ENCODE assay signal across 10 cellular contexts in genomic region chr14:74572829-74573360, GRCh38. TPM values are rescaled to one million over a fixed set of nuclear protein-coding genes. Genes with fewer than 3 reads are reported as not detected.
DNase-seq lines count a peak whose midpoint lies in the region; ATAC-seq, FAIRE-seq and TF ChIP-seq lines count a peak whose summit lies in the region.
"Had no signal": no experiment of that assay in that cellular context is flagged by ENCODE, and none has a peak within 500 bp of the region (broad histone marks: within the 10 kb centered on the region; RNA-seq: fewer than 3 reads in every experiment).

No MANE protein-coding gene starts in this region.

- no peak for TF ChIP-seq CTCF in HEK293 (tag by site-specific recombination; IDR thresholded peaks at IDR 0.05)
- no peak for TF ChIP-seq CTCF in ascending aorta (IDR thresholded peaks at IDR 0.05)
- TF ChIP-seq CTCF in keratinocyte (optimal IDR thresholded peaks at IDR 0.05 in 1 of 3, IDR thresholded peaks at IDR 0.05 in 1 of 3, conservative IDR thresholded peaks at IDR 0.05 in 1 of 3; ENCODE audit: extremely low read depth in 1 of 3, insufficient read depth in 2 of 3, low read length in 3 of 3) = no peak
- no peak for TF ChIP-seq CTCF in smooth muscle cell (IDR thresholded peaks at IDR 0.05; ENCODE audit: borderline replicate concordance, insufficient read depth, poor library complexity, severe bottlenecking)
- TF ChIP-seq CTCF in GM13976 (IDR thresholded peaks at IDR 0.05; ENCODE audit: borderline replicate concordance, control extremely low read depth, extremely low read depth, insufficient read depth, missing control alignments) = no peak

- peaks cover 2% of the 10 kb centered on the region for H3K9me1 ChIP-seq in keratinocyte (ENCODE audit: control insufficient read depth, extremely low read depth, insufficient read depth, low read length)

- intact Hi-C loops in ascending aorta (cut with DNase I) = loop anchor here (2.0 kb wide), 1 partner anchor 18 kb away; no protein-coding TSS in a partner anchor

- H3K27ac ChIP-seq in HEK293 (ENCODE audit: extremely low read depth, low read depth, low read length) = peak overlapping the region; percentile 78
- peak overlapping the region; percentile 91 to 94 for H3K27ac ChIP-seq in ascending aorta
- H3K27ac ChIP-seq in keratinocyte (ENCODE audit: control insufficient read depth, insufficient read depth, low read length) = peak overlapping the region; percentile 99
- peak overlapping the region; percentile 96 for H3K27ac ChIP-seq in smooth muscle cell (ENCODE audit: low read depth)

- DNase-seq in ascending aorta (ENCODE audit: low spot score in 2 of 2) = no peak
- DNase-seq in keratinocyte (ENCODE audit: low read depth, low spot score) = no peak
- no peak for DNase-seq in smooth muscle cell (lab: John Stamatoyannopoulos, UW; ENCODE audit: unreplicated experiment)
- no peak for DNase-seq in GM13976 (ENCODE audit: low spot score)
- DNase-seq in activated naive CD4-positive, alpha-beta T cell treated with Interleukin-2 at 50 U/mL for 16 hours = no peak

- H3K27me3 ChIP-seq in ascending aorta (no peaks in the 10 kb centered on the region), keratinocyte (ENCODE audit: control insufficient read depth, extremely low read depth, insufficient read depth, low read length) (no peaks in the 10 kb centered on the region), smooth muscle cell (ENCODE audit: low read depth) (no peaks in the 10 kb centered on the region)

- H3K79me2 ChIP-seq in keratinocyte (ENCODE audit: control insufficient read depth, insufficient read depth, low read length) (peaks cover 15% of the 10 kb centered on the region), smooth muscle cell (ENCODE audit: low read depth) (peaks cover 7% of the 10 kb centered on the region)

- peak overlapping the region; percentile 91 for H3K4me2 ChIP-seq in keratinocyte (ENCODE audit: control insufficient read depth, extremely low read depth, insufficient read depth, low read depth, low read length)
- H3K4me2 ChIP-seq in smooth muscle cell = peak overlapping the region; percentile 73

- whole genome bisulfite sequencing in smooth muscle cell (ENCODE audit: low lambda C conversion rate) = 43% methylated on average over 10 of the region's 10 CpGs

- H3K4me1 ChIP-seq in HEK293 (ENCODE audit: control insufficient read depth, insufficient read depth, low read length) = peaks cover 16% of the 10 kb centered on the region
- peaks cover 43 to 94% of the 10 kb centered on the region in 2 donors for H3K4me1 ChIP-seq in ascending aorta
- peaks cover 71% of the 10 kb centered on the region for H3K4me1 ChIP-seq in keratinocyte (ENCODE audit: control insufficient read depth, extremely low read depth, insufficient read depth, low read length)
- H3K4me1 ChIP-seq in smooth muscle cell (ENCODE audit: low read depth) = peaks cover 46% of the 10 kb centered on the region

- no peaks in the 10 kb centered on the region for H3K9me3 ChIP-seq in HEK293 (ENCODE audit: control insufficient read depth, insufficient read depth, low read depth, low read length)
- no peaks in the 10 kb centered on the region for H3K9me3 ChIP-seq in ascending aorta
- no peaks in the 10 kb centered on the region for H3K9me3 ChIP-seq in keratinocyte (ENCODE audit: control insufficient read depth, low read depth, low read length)
- no peaks in the 10 kb centered on the region for H3K9me3 ChIP-seq in smooth muscle cell (replicated peaks; ENCODE audit: low read depth)

- peaks cover 27% of the 10 kb centered on the region for H3F3A ChIP-seq in smooth muscle cell (ENCODE audit: low read depth)

- peak; percentile 92 for FAIRE-seq in keratinocyte (lab: Jason Lieb, UNC)
- FAIRE-seq: GM12878, K562 had no signal

- in situ Hi-C loops in GM13976 (cut with MboI; ENCODE audit: low sequenced_read_pairs, unreplicated experiment) = no loop called here

- no peak for ATAC-seq in HG03280 (IDR thresholded peaks at IDR 0.05; ENCODE audit: unreplicated experiment)
- ATAC-seq in HG02763 (IDR thresholded peaks at IDR 0.05; ENCODE audit: unreplicated experiment) = no peak
- ATAC-seq: K562 had no signal

- POLR2A ChIA-PET in HEK293 (lab: Yijun Ruan, JAX) = interaction anchor here (0.6 to 1.3 kb wide), 8 partner anchors 8 to 814 kb away, joined by 3 to 5 read pairs (median 4); partner anchors contain the start of genes ISCA2 and NPC2

- dilution Hi-C loops in keratinocyte (cut with MboI; ENCODE audit: extremely low pct_ligation_motif_present, low sequenced_read_pairs) = no loop called here

- H3K36me3 ChIP-seq in HEK293 (ENCODE audit: control insufficient read depth in 2 of 2, insufficient read depth in 1 of 2, low read length in 2 of 2) (no peaks in the 10 kb centered on the region), ascending aorta (no peaks in the 10 kb centered on the region), keratinocyte (ENCODE audit: control insufficient read depth in 2 of 2, extremely low read depth in 1 of 2, insufficient read depth in 2 of 2, low read length in 2 of 2) (peaks cover 0 to 23% of the 10 kb centered on the region in 2 experiments), smooth muscle cell (ENCODE audit: low read depth) (no peaks in the 10 kb centered on the region)

- no peak overlapping the region for H2AFZ ChIP-seq in keratinocyte (ENCODE audit: control insufficient read depth, low read length)
- no peak overlapping the region for H2AFZ ChIP-seq in smooth muscle cell (ENCODE audit: low read depth)

- CTCF ChIA-PET in HEK293 (lab: Yijun Ruan, JAX) = interaction anchor here (0.6 to 4.0 kb wide), 11 partner anchors 8 to 80 kb away, joined by 3 to 20 read pairs (median 4); partner anchors contain the start of gene LTBP2

- H3K4me3 ChIP-seq in HEK293 (ENCODE audit: low read depth, low read length) (peak overlapping the region; percentile 16), ascending aorta (peak overlapping the region; percentile 16 to 46), keratinocyte (ENCODE audit: control insufficient read depth in 2 of 3, extremely low read depth in 1 of 3, insufficient read depth in 2 of 3, low read depth in 1 of 3, low read length in 3 of 3) (peak overlapping the region; percentile 32 to 58 (median 56)), smooth muscle cell (peak overlapping the region; percentile 19)
- H3K4me3 ChIP-seq: GM12878, K562 had no signal

- peak overlapping the region; percentile 93 for H3K9ac ChIP-seq in keratinocyte (ENCODE audit: control insufficient read depth, extremely low read depth, insufficient read depth, low read length)
- H3K9ac ChIP-seq in smooth muscle cell (ENCODE audit: low read depth) = peak overlapping the region; percentile 68

- no peaks in the 10 kb centered on the region for H4K20me1 ChIP-seq in keratinocyte (ENCODE audit: control insufficient read depth, extremely low read depth, insufficient read depth, low read length)
- H4K20me1 ChIP-seq in smooth muscle cell (ENCODE audit: low read depth) = no peaks in the 10 kb centered on the region

TF ChIP-seq in HEK293, 187 proteins besides CTCF, POLR2A, EP300 and RAD21:
- no peak for TF ChIP-seq ZNF155 (tag by site-specific recombination; IDR thresholded peaks at IDR 0.05)
- TF ChIP-seq ZBTB20 (tag by site-specific recombination; IDR thresholded peaks at IDR 0.05) = 0 out of 2 replicates have a peak, but pooled peaks have one; percentile 23
- no peak for TF ChIP-seq ZBTB7A (tag by site-specific recombination; IDR thresholded peaks at IDR 0.05; ENCODE audit: low read depth)
- no peak for TF ChIP-seq ZNF623 (tag by site-specific recombination; IDR thresholded peaks at IDR 0.05)
- no peak for TF ChIP-seq FEZF1 (tag by site-specific recombination; IDR thresholded peaks at IDR 0.05)
- no peak for TF ChIP-seq ZNF302 (tag by site-specific recombination; IDR thresholded peaks at IDR 0.05; ENCODE audit: low read depth)
- TF ChIP-seq WT1 (tag by site-specific recombination; IDR thresholded peaks at IDR 0.05) = no peak
- TF ChIP-seq ZNF660 (tag by site-specific recombination; IDR thresholded peaks at IDR 0.05) = no peak
- no peak for TF ChIP-seq ZNF248 (tag by site-specific recombination; IDR thresholded peaks at IDR 0.05)

RNA-seq across cellular contexts. Expression of gene LTBP2, which starts 39.1 kb away (rescaled TPM):
- total RNA-seq in ascending aorta (383 TPM), smooth muscle cell (103 and 108 TPM in 2 replicates)
- polyA plus RNA-seq in keratinocyte (23.9 to 40.7 TPM (median 26.6 TPM) in 3 replicates), smooth muscle cell (74.2 and 90.1 TPM in 2 replicates)
- 12.1 TPM for polyA plus RNA-seq in keratinocyte (2011; ENCODE audit: low read depth)
- polyA plus RNA-seq in keratinocyte (2011; cell fraction: cytosol; rRNA removed) = 19.5 and 28.2 TPM in 2 replicates
- polyA plus RNA-seq in keratinocyte (2011; cell fraction: nucleus; rRNA removed) = 118 and 155 TPM in 2 replicates
- 11.7 and 64.1 TPM in 2 replicates for polyA plus RNA-seq in keratinocyte (2012; ENCODE audit: low replicate concordance)
- 66.1 to 143 TPM (median 68.5 TPM) in 3 replicates for polyA minus RNA-seq in keratinocyte
- 89.6 TPM for polyA minus RNA-seq in keratinocyte (2011; cell fraction: cytosol; rRNA and poly(A)+ RNA removed)
- polyA minus RNA-seq in keratinocyte (2011; cell fraction: nucleus; rRNA and poly(A)+ RNA removed) = 195 and 210 TPM in 2 replicates
